In genomic region chr3:47476330-47476626, GRCh38 we compare ENCODE assay signal across 8 cellular contexts. TPM values are rescaled to one million over a fixed set of nuclear protein-coding genes. Genes with fewer than 3 reads are reported as not detected.
DNase-seq lines count a peak whose midpoint lies in the region; ATAC-seq lines count a peak whose summit lies in the region.

No MANE protein-coding gene starts in this region.

- H3K36me3 Mint-ChIP-seq in activated CD4-positive, alpha-beta T cell treated with anti-CD3 and anti-CD28 coated beads for 36 hours (ENCODE audit: low read depth) = peaks cover 4% of the 10 kb centered on the region
- peaks cover 12% of the 10 kb centered on the region for H3K36me3 Mint-ChIP-seq in activated naive CD8-positive, alpha-beta T cell treated with anti-CD3 and anti-CD28 coated beads for 36 hours

- peak; percentile 4 for ATAC-seq in activated CD4-positive, alpha-beta T cell treated with anti-CD3 and anti-CD28 coated beads for 36 hours
- ATAC-seq in HG03378 (IDR thresholded peaks at IDR 0.05; ENCODE audit: unreplicated experiment) (no peak), sciatic nerve (no peak), GM18907 (IDR thresholded peaks at IDR 0.05; ENCODE audit: unreplicated experiment) (no peak)

- H3K27me3 ChIP-seq in layer of hippocampus (ENCODE audit: control insufficient read depth, insufficient read depth, low read length) = no peaks in the 10 kb centered on the region

- CTCF ChIA-PET in activated CD4-positive, alpha-beta T cell treated with anti-CD3 and anti-CD28 coated beads for 36 hours (lab: Charles Lee) = interaction anchor here (0.6 to 5.4 kb wide), 13 partner anchors 12 to 331 kb away, joined by 3 to 83 read pairs (median 3); no protein-coding TSS in a partner anchor

- DNase-seq in activated CD4-positive, alpha-beta T cell treated with anti-CD3 and anti-CD28 coated beads for 36 hours = no peak
- DNase-seq in activated CD4-positive, alpha-beta T cell treated with anti-CD3 and anti-CD28 coated beads for 1 hour = no peak
- DNase-seq in activated naive CD8-positive, alpha-beta T cell treated with anti-CD3 and anti-CD28 coated beads for 36 hours = no peak
- DNase-seq in sciatic nerve (ENCODE audit: low spot score) = no peak

- peak overlapping the region; percentile 84 for H3K27ac Mint-ChIP-seq in activated CD4-positive, alpha-beta T cell treated with anti-CD3 and anti-CD28 coated beads for 36 hours
- peak overlapping the region; percentile 88 for H3K27ac Mint-ChIP-seq in activated naive CD8-positive, alpha-beta T cell treated with anti-CD3 and anti-CD28 coated beads for 36 hours

- no peaks in the 10 kb centered on the region for H3K9me3 Mint-ChIP-seq in activated CD4-positive, alpha-beta T cell treated with anti-CD3 and anti-CD28 coated beads for 36 hours (ENCODE audit: low read depth)
- no peaks in the 10 kb centered on the region for H3K9me3 Mint-ChIP-seq in activated naive CD8-positive, alpha-beta T cell treated with anti-CD3 and anti-CD28 coated beads for 36 hours

- H3K27ac ChIP-seq in layer of hippocampus (ENCODE audit: low read depth, low read length) = peak overlapping the region; percentile 67
- peak overlapping the region; percentile 91 for H3K27ac ChIP-seq in temporal lobe (ENCODE audit: low read depth, low read length)

- H3K4me3 Mint-ChIP-seq in activated CD4-positive, alpha-beta T cell treated with anti-CD3 and anti-CD28 coated beads for 36 hours = peak overlapping the region; percentile 89
- H3K4me3 Mint-ChIP-seq in activated naive CD8-positive, alpha-beta T cell treated with anti-CD3 and anti-CD28 coated beads for 36 hours = peak overlapping the region; percentile 84

- POLR2A ChIA-PET in activated CD4-positive, alpha-beta T cell treated with anti-CD3 and anti-CD28 coated beads for 36 hours (lab: Charles Lee) = interaction anchor here (0.6 to 2.0 kb wide), 2 partner anchors 55 to 96 kb away, joined by 3 to 7 read pairs; partner anchors contain the start of gene PTPN23

- H3K27me3 Mint-ChIP-seq in activated CD4-positive, alpha-beta T cell treated with anti-CD3 and anti-CD28 coated beads for 36 hours = no peaks in the 10 kb centered on the region
- H3K27me3 Mint-ChIP-seq in activated naive CD8-positive, alpha-beta T cell treated with anti-CD3 and anti-CD28 coated beads for 36 hours = no peaks in the 10 kb centered on the region

- H3K4me1 Mint-ChIP-seq in activated CD4-positive, alpha-beta T cell treated with anti-CD3 and anti-CD28 coated beads for 36 hours = peaks cover 31% of the 10 kb centered on the region
- H3K4me1 Mint-ChIP-seq in activated naive CD8-positive, alpha-beta T cell treated with anti-CD3 and anti-CD28 coated beads for 36 hours = peaks cover 23% of the 10 kb centered on the region

- intact Hi-C loops in activated CD4-positive, alpha-beta T cell treated with anti-CD3 and anti-CD28 coated beads for 36 hours (cut with DNase I, micrococcal nuclease) = loop anchor here (1.0 to 10.0 kb wide), 4 partner anchors 55 to 1549 kb away; partner anchors contain the start of genes CCDC12 (in 1 of the 2), CDC25A (in 1 of the 2), IMPDH2 (in 1 of the 2) and NBEAL2 (in 1 of the 2)
- intact Hi-C loops in sciatic nerve (cut with DNase I) = loop anchor here (10.0 kb wide), 1 partner anchor 51 kb away; no protein-coding TSS in a partner anchor

RNA-seq across cellular contexts. Expression of gene SCAP, which starts 0.5 kb away (rescaled TPM):
- 10 to 100 TPM; 44.5 to 51.2 TPM for total RNA-seq in activated CD4-positive, alpha-beta T cell treated with anti-CD3 and anti-CD28 coated beads for 36 hours
- 10 to 100 TPM; 58.3 to 58.4 TPM for total RNA-seq in activated naive CD8-positive, alpha-beta T cell treated with anti-CD3 and anti-CD28 coated beads for 36 hours
- total RNA-seq in temporal lobe (45.7 TPM), sciatic nerve (64.6 TPM)

RNA-seq across cellular contexts. Expression of gene ELP6, which starts 37.2 kb away (rescaled TPM):
- 10 to 100 TPM; 27.8 to 40.3 TPM for total RNA-seq in activated CD4-positive, alpha-beta T cell treated with anti-CD3 and anti-CD28 coated beads for 36 hours
- total RNA-seq in activated naive CD8-positive, alpha-beta T cell treated with anti-CD3 and anti-CD28 coated beads for 36 hours = 10 to 100 TPM; 49.2 to 51.4 TPM
- 17.2 TPM for total RNA-seq in temporal lobe
- total RNA-seq in sciatic nerve = 21.0 TPM
